Comparison of ENCODE assay signal across 9 cellular contexts in the genomic region with DNA sequence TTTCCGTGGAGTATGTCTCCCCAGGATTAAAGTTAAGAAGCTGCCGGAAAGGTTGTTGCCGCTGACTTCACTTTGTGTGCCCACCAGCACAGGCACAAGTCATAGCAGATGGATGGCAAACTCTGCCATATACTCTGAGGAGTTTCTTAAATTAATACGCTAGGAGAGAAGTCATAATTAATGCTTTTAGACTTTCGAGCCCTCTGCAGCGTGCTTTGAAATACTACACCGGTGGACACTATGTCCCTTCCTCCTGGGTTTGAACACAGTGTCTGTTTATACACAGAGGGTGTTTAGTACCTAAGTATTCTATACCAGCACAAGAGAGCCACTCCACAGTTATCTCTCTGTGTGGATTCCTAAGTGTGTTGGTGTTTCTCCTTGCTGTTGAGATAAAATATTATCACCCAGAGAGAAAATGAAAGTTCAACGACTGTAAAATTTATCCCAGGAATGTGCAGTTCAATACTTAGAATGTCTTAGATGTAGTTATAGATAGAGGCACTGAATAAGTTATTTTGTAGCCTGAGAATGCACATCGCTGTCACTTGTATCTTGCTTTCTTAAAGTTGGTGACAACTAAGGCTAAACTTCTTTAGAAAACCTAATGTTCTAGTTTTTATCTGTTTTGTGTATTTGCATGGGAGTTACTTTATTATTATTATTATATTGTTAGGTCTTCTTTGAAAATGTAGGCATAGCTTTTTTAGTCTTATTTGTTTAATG. TPM values are rescaled to one million over a fixed set of nuclear protein-coding genes. Genes with fewer than 3 reads are reported as not detected.
DNase-seq lines count a peak whose midpoint lies in the region; ATAC-seq, FAIRE-seq and TF ChIP-seq lines count a peak whose summit lies in the region.
"Had no signal": no experiment of that assay in that cellular context is flagged by ENCODE, and none has a peak within 500 bp of the region (broad histone marks: within the 10 kb centered on the region; RNA-seq: fewer than 3 reads in every experiment).

No MANE protein-coding gene starts in this region.

- TF ChIP-seq RAD21 in K562 (CRISPR knock-in tag; conservative IDR thresholded peaks at IDR 0.05 in 1 of 2, IDR thresholded peaks at IDR 0.05 in 1 of 2) = no peak

- H3K4me1 ChIP-seq in K562 (replicated peaks in 1 of 2; ENCODE audit: control insufficient read depth in 2 of 2, insufficient read depth in 2 of 2, low read length in 2 of 2) = peaks cover 20 to 25% of the 10 kb centered on the region in 2 experiments; a peak in 4 of 5 replicates

- POLR2A ChIA-PET in K562 (lab: Yijun Ruan, JAX) = interaction anchor here (0.6 to 4.9 kb wide), 8 partner anchors 10 to 198 kb away, joined by 3 to 35 read pairs (median 4); no protein-coding TSS in a partner anchor

- peak; percentile 68 for ATAC-seq in K562
- ATAC-seq in HG03520 (IDR thresholded peaks at IDR 0.05; ENCODE audit: unreplicated experiment) = no peak

- H3K9me3 ChIP-seq in K562 (replicated peaks; ENCODE audit: control insufficient read depth, insufficient read depth, low read depth, low read length) = no peaks in the 10 kb centered on the region

- peaks cover 99% of the 10 kb centered on the region for H3K79me2 ChIP-seq in K562 (ENCODE audit: control insufficient read depth, insufficient read depth, low read length)

- TF ChIP-seq POLR2A in K562 (conservative IDR thresholded peaks at IDR 0.05) = no peak

- in situ Hi-C loops in K562 (cut with MboI) = no loop called here

- H3K4me2 ChIP-seq in K562 (ENCODE audit: insufficient read depth, low read length) = peak overlapping the region; percentile 82

- H3K27ac ChIP-seq in K562 (ENCODE audit: extremely low read depth, low read depth, low read length) = peak overlapping the region; percentile 96
- peak overlapping the region; percentile 93 for H3K27ac ChIP-seq in layer of hippocampus (ENCODE audit: low read depth, low read length)
- peak overlapping the region; percentile 71 for H3K27ac ChIP-seq in temporal lobe (ENCODE audit: low read depth, low read length)

- no TSS peak for BruUV-seq in K562 (replicated peaks; lab: Mats Ljungman, UMichigan)

- intact Hi-C loops in K562 (cut with micrococcal nuclease) = loop anchor here (1.0 to 10.0 kb wide), 6 partner anchors 20 to 1666 kb away; partner anchors contain the start of genes RAP2B and SELENOT

- H3K27me3 ChIP-seq in K562 (ENCODE audit: control insufficient read depth in 2 of 2, insufficient read depth in 2 of 2, low read length in 2 of 2) (no peaks in the 10 kb centered on the region), layer of hippocampus (ENCODE audit: control insufficient read depth, insufficient read depth, low read length) (no peaks in the 10 kb centered on the region)

- H3K4me3 ChIP-seq in K562 = peak overlapping the region; percentile 75

- WGBS in K562 (ENCODE audit: insufficient coverage, low coverage, missing lambda C conversion rate) = under 1% methylated on average over 9 of the region's 9 CpGs

- CTCF ChIA-PET in K562 (lab: Yijun Ruan, JAX; ENCODE audit: low intra/inter-chr PET ratio) = no interaction called here

- H3K9me1 ChIP-seq in K562 (ENCODE audit: control insufficient read depth, insufficient read depth, low read length) = no peaks in the 10 kb centered on the region

- peak overlapping the region; percentile 89 to 91 for H3K9ac ChIP-seq in K562 (ENCODE audit: insufficient read depth in 1 of 2, low read depth in 2 of 2, low read length in 2 of 2)

- H3K36me3 ChIP-seq in K562 (ENCODE audit: control insufficient read depth, insufficient read depth, low read length) = peaks cover 13% of the 10 kb centered on the region; the same call in 2 of the 3 replicates

- no peak overlapping the region for H2AFZ ChIP-seq in K562 (ENCODE audit: low read depth, low read length)

- peak; percentile 26 for FAIRE-seq in K562 (lab: Jason Lieb, UNC)
- FAIRE-seq: TTC549 had no signal

- no peak for TF ChIP-seq CTCF in K562 (IDR thresholded peaks at IDR 0.05 in 2 of 3, conservative IDR thresholded peaks at IDR 0.05 in 1 of 3; ENCODE audit: insufficient read depth in 2 of 3, low read depth in 1 of 3, low read length in 3 of 3)

- no peak for TF ChIP-seq EP300 in K562 (IDR thresholded peaks at IDR 0.05; ENCODE audit: low read length)

- DNase-seq in ELR (ENCODE audit: low read depth) = peak; percentile 48
- peak; percentile 53 for DNase-seq in NCI-H146 (lab: John Stamatoyannopoulos, UW)
- peak in 1 of 4 experiments; percentile 69 for DNase-seq in K562 (ENCODE audit: extremely low read depth in 1 of 4, low spot score in 3 of 4)
- no peak for DNase-seq in NCI-H2196 (lab: John Stamatoyannopoulos, UW; ENCODE audit: unreplicated experiment)
- DNase-seq in activated CD4-positive, alpha-beta T cell treated with anti-CD3 and anti-CD28 coated beads, Interleukin-2, amount 50 U/mL, for 48 hours = no peak

- no peaks in the 10 kb centered on the region; the same call in 1 of the 2 replicates for H4K20me1 ChIP-seq in K562 (replicated peaks; ENCODE audit: control insufficient read depth, insufficient read depth, low read length)

TF ChIP-seq in K562, 482 proteins besides CTCF, POLR2A, EP300 and RAD21 (continues in another document):
- TF ChIP-seq ADNP (tag; IDR thresholded peaks at IDR 0.05) (0 out of 2 replicates have a peak, but pooled peaks have one; percentile 5), MAZ (CRISPR knock-in tag; conservative IDR thresholded peaks at IDR 0.05 in 1 of 2, IDR thresholded peaks at IDR 0.05 in 1 of 2) (0 out of 4 replicates have a peak, but pooled peaks of 1 of the 2 experiments have one; percentile 43), POLR2H (tag; IDR thresholded peaks at IDR 0.05; ENCODE audit: low read depth) (peak; percentile 16; the same call in 1 of the 2 replicates), ATF3 (IDR thresholded peaks at IDR 0.05) (no peak), ATF3 (CRISPR knock-in tag; conservative IDR thresholded peaks at IDR 0.05) (no peak), POLR2AphosphoS5 (IDR thresholded peaks at IDR 0.05; ENCODE audit: control insufficient read depth, insufficient read depth, low read depth, low read length) (peak; percentile 23; the same call in 1 of the 2 replicates)
- TF ChIP-seq, protein P1, sequence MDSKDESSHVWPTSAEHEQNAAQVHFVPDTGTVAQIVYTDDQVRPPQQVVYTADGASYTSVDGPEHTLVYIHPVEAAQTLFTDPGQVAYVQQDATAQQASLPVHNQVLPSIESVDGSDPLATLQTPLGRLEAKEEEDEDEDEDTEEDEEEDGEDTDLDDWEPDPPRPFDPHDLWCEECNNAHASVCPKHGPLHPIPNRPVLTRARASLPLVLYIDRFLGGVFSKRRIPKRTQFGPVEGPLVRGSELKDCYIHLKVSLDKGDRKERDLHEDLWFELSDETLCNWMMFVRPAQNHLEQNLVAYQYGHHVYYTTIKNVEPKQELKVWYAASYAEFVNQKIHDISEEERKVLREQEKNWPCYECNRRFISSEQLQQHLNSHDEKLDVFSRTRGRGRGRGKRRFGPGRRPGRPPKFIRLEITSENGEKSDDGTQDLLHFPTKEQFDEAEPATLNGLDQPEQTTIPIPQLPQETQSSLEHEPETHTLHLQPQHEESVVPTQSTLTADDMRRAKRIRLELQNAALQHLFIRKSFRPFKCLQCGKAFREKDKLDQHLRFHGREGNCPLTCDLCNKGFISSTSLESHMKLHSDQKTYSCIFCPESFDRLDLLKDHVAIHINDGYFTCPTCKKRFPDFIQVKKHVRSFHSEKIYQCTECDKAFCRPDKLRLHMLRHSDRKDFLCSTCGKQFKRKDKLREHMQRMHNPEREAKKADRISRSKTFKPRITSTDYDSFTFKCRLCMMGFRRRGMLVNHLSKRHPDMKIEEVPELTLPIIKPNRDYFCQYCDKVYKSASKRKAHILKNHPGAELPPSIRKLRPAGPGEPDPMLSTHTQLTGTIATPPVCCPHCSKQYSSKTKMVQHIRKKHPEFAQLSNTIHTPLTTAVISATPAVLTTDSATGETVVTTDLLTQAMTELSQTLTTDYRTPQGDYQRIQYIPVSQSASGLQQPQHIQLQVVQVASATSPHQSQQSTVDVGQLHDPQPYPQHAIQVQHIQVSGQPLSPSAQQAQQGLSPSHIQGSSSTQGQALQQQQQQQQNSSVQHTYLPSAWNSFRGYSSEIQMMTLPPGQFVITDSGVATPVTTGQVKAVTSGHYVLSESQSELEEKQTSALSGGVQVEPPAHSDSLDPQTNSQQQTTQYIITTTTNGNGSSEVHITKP (IDR thresholded peaks at IDR 0.05; ENCODE audit: partially characterized antibody) = peak; percentile 1

RNA-seq across cellular contexts. Expression of gene MBNL1, which starts 1.6 kb away (rescaled TPM):
- 337 and 524 TPM in 2 replicates for total RNA-seq in K562 (2011; cell fraction: chromatin; rRNA removed; ENCODE audit: low replicate concordance)
- 154 and 188 TPM in 2 replicates for total RNA-seq in K562 (2011; cell fraction: nucleolus; rRNA removed)
- 277 and 417 TPM in 2 replicates for total RNA-seq in K562 (2011; cell fraction: nucleoplasm; rRNA removed)
- 240 and 243 TPM in 2 replicates for total RNA-seq in K562 (2014; rRNA removed)
- 220 and 241 TPM in 2 replicates for total RNA-seq in K562 (2014; rRNA removed; fragmentation: Illumina TruSeq; extraction: Trizol)
- 220 and 243 TPM in 2 replicates for total RNA-seq in K562 (2015; rRNA removed; fragmentation: Illumina TruSeq; extraction: Trizol)
- total RNA-seq in K562 (2021) = 217 and 231 TPM in 2 replicates
- polyA plus RNA-seq in K562 (2011; rRNA removed) = 116 and 133 TPM in 2 replicates
- polyA plus RNA-seq in K562 (2011; cell fraction: cytosol; rRNA removed) = 101 and 150 TPM in 2 replicates
- 108 and 135 TPM in 2 replicates for polyA plus RNA-seq in K562 (2011; cell fraction: nucleus; rRNA removed)
- 74.4 and 91.9 TPM in 2 replicates for polyA plus RNA-seq in K562 (2012)
- polyA plus RNA-seq in K562 (2014; fragmentation: Illumina TruSeq; extraction: Trizol) = 202 and 221 TPM in 2 replicates
- 10 to 100 TPM; 70.3 to 87.3 TPM for polyA plus RNA-seq in K562 (2014; fragmentation: Nextera tagmentation; extraction: Ambion mirVana)
- 104 and 107 TPM in 2 replicates for polyA plus RNA-seq in K562 (2014; rRNA removed)
- 431 and 448 TPM in 2 replicates for polyA minus RNA-seq in K562 (2011; rRNA and poly(A)+ RNA removed)
- 216 and 268 TPM in 2 replicates for polyA minus RNA-seq in K562 (2011; cell fraction: cytosol; rRNA and poly(A)+ RNA removed)
- 326 and 485 TPM in 2 replicates for polyA minus RNA-seq in K562 (2011; cell fraction: nucleus; rRNA and poly(A)+ RNA removed)
- 32.9 TPM for total RNA-seq in temporal lobe

Comparison
In these comparisons a context has a peak if more than half of its experiments do, and no peak if none do; other contexts are left out.
1. DNase-seq: peak in ELR (single experiment) and NCI-H146 (single experiment); none in NCI-H2196 (single experiment) and activated CD4-positive, alpha-beta T cell treated with anti-CD3 and anti-CD28 coated beads, Interleukin-2, amount 50 U/mL, for 48 hours (0 of 2).
2. Peak in every context shown above with its lines, with median percentiles within 50 percentile points of each other: H3K27ac ChIP-seq.